ENCODE assay signal across 8 cellular contexts in the genomic region with DNA sequence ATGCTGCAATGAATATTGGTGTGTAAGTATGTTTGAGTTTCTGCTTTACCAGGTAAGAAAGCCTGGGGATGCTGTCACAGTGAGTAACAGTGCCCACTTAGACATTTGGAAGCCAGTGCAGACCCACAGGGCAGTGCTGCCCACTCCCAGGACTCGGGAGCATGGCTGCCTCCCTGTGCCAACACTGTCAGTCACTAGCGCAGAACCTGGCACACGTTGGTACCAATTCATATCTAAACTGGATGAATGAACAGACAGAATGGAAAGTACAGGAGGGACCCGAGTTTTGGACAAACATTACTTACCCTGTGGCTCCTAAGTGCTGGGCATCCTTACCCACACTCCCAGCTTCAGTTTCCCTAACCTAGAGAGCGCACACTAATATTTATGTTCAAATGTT. TPM values are rescaled to one million over a fixed set of nuclear protein-coding genes. Genes with fewer than 3 reads are reported as not detected.
DNase-seq lines count a peak whose midpoint lies in the region; ATAC-seq and TF ChIP-seq lines count a peak whose summit lies in the region.

No MANE protein-coding gene starts in this region.

- no peaks in the 10 kb centered on the region for H3K27me3 Mint-ChIP-seq in activated naive CD4-positive, alpha-beta T cell treated with anti-CD3 and anti-CD28 coated beads, Interleukin-2, amount 50 U/mL, for 24 hours
- peaks cover 11% of the 10 kb centered on the region for H3K27me3 Mint-ChIP-seq in chondrocyte (ENCODE audit: low read depth)
- peaks cover 0 to 7% (median 0%) of the 10 kb centered on the region in 5 donors for H3K27me3 Mint-ChIP-seq in naive thymus-derived CD4-positive, alpha-beta T cell

- H3K36me3 Mint-ChIP-seq in activated naive CD4-positive, alpha-beta T cell treated with anti-CD3 and anti-CD28 coated beads, Interleukin-2, amount 50 U/mL, for 24 hours: no peaks in the 10 kb centered on the region
- H3K36me3 Mint-ChIP-seq in chondrocyte (ENCODE audit: low read depth): no peaks in the 10 kb centered on the region
- no peaks in the 10 kb centered on the region for H3K36me3 Mint-ChIP-seq in naive thymus-derived CD4-positive, alpha-beta T cell

- peak overlapping the region; percentile 85 for H3K27ac ChIP-seq in naive thymus-derived CD4-positive, alpha-beta T cell (ENCODE audit: low read depth, low read length)
- peak overlapping the region; percentile 100 for H3K27ac ChIP-seq in upper lobe of right lung

- peak overlapping the region; percentile 93 for H3K27ac Mint-ChIP-seq in activated naive CD4-positive, alpha-beta T cell treated with anti-CD3 and anti-CD28 coated beads, Interleukin-2, amount 50 U/mL, for 24 hours
- no peak overlapping the region for H3K27ac Mint-ChIP-seq in chondrocyte (ENCODE audit: unreplicated experiment)
- peak overlapping the region; percentile 16 to 95 (median 93) for H3K27ac Mint-ChIP-seq in naive thymus-derived CD4-positive, alpha-beta T cell

- CTCF ChIA-PET in naive thymus-derived CD4-positive, alpha-beta T cell (lab: Charles Lee): interaction anchor here (0.6 kb wide), 1 partner anchor 1947 kb away, joined by 3 read pairs; no protein-coding TSS in a partner anchor

- POLR2A ChIA-PET in naive thymus-derived CD4-positive, alpha-beta T cell (lab: Charles Lee): interaction anchor here (1.8 to 2.6 kb wide), 2 partner anchors 18 to 202 kb away, joined by 6 to 10 read pairs; partner anchors contain the start of genes CFAP298 and URB1

- H3K27me3 ChIP-seq in naive thymus-derived CD4-positive, alpha-beta T cell (ENCODE audit: control insufficient read depth in 2 of 2, insufficient read depth in 2 of 2, low read length in 2 of 2): no peaks in the 10 kb centered on the region
- no peaks in the 10 kb centered on the region for H3K27me3 ChIP-seq in upper lobe of right lung

- peak overlapping the region; percentile 96 for H3K4me3 Mint-ChIP-seq in activated naive CD4-positive, alpha-beta T cell treated with anti-CD3 and anti-CD28 coated beads, Interleukin-2, amount 50 U/mL, for 24 hours
- peak overlapping the region; percentile 84 for H3K4me3 Mint-ChIP-seq in chondrocyte (ENCODE audit: unreplicated experiment)
- peak overlapping the region; percentile 67 to 97 (median 92) for H3K4me3 Mint-ChIP-seq in naive thymus-derived CD4-positive, alpha-beta T cell

- H3K4me1 Mint-ChIP-seq in activated naive CD4-positive, alpha-beta T cell treated with anti-CD3 and anti-CD28 coated beads, Interleukin-2, amount 50 U/mL, for 24 hours: peaks cover 37% of the 10 kb centered on the region
- peaks cover 14% of the 10 kb centered on the region for H3K4me1 Mint-ChIP-seq in chondrocyte (ENCODE audit: low read depth)
- H3K4me1 Mint-ChIP-seq in naive thymus-derived CD4-positive, alpha-beta T cell: peaks cover 22 to 61% (median 26%) of the 10 kb centered on the region in 7 donors

- peaks cover 14 to 29% of the 10 kb centered on the region in 2 donors for H3K4me1 ChIP-seq in naive thymus-derived CD4-positive, alpha-beta T cell (ENCODE audit: control insufficient read depth in 2 of 2, insufficient read depth in 2 of 2, low read length in 2 of 2)
- H3K4me1 ChIP-seq in upper lobe of right lung: peaks cover 30% of the 10 kb centered on the region

- peak overlapping the region; percentile 76 for H3K4me3 ChIP-seq in naive thymus-derived CD4-positive, alpha-beta T cell (ENCODE audit: low read length)
- H3K4me3 ChIP-seq in upper lobe of right lung: peak overlapping the region; percentile 80

- H3K9me3 Mint-ChIP-seq in activated naive CD4-positive, alpha-beta T cell treated with anti-CD3 and anti-CD28 coated beads, Interleukin-2, amount 50 U/mL, for 24 hours: no peaks in the 10 kb centered on the region
- H3K9me3 Mint-ChIP-seq in chondrocyte (ENCODE audit: low read depth): no peaks in the 10 kb centered on the region
- H3K9me3 Mint-ChIP-seq in naive thymus-derived CD4-positive, alpha-beta T cell: peaks cover 0 to 1% (median 0%) of the 10 kb centered on the region in 11 donors

- no peaks in the 10 kb centered on the region for H3K36me3 ChIP-seq in naive thymus-derived CD4-positive, alpha-beta T cell (ENCODE audit: control insufficient read depth in 2 of 3, insufficient read depth in 3 of 3, low read length in 3 of 3)
- no peaks in the 10 kb centered on the region for H3K36me3 ChIP-seq in upper lobe of right lung

- intact Hi-C loops in naive thymus-derived CD4-positive, alpha-beta T cell (cut with micrococcal nuclease): loop anchor here (1.0 to 10.0 kb wide), 9 partner anchors 18 to 1231 kb away; partner anchors contain the start of genes CFAP298 (in 1 of the 2), CRYZL1 (in 1 of the 2), GART (in 1 of the 2) and ITSN1 (in 1 of the 2)
- intact Hi-C loops in upper lobe of right lung (cut with DNase I): no loop called here

- no peak for ATAC-seq in naive thymus-derived CD4-positive, alpha-beta T cell
- no peak for ATAC-seq in upper lobe of right lung
- no peak for ATAC-seq in HG02642 (IDR thresholded peaks at IDR 0.05; ENCODE audit: poor library complexity, unreplicated experiment)

- TF ChIP-seq CTCF in chondrocyte (IDR thresholded peaks at IDR 0.05) (no peak), upper lobe of right lung (IDR thresholded peaks at IDR 0.05) (no peak)

- no peaks in the 10 kb centered on the region for H3K9me3 ChIP-seq in naive thymus-derived CD4-positive, alpha-beta T cell (ENCODE audit: control insufficient read depth in 2 of 3, low read length in 3 of 3)
- H3K9me3 ChIP-seq in upper lobe of right lung: no peaks in the 10 kb centered on the region

- DNase-seq in activated naive CD4-positive, alpha-beta T cell treated with anti-CD3 and anti-CD28 coated beads, Interleukin-2, amount 50 U/mL, for 16 hours: no peak
- DNase-seq in chondrocyte (ENCODE audit: low spot score) (no peak), upper lobe of right lung (no peak), NCI-H1105 (lab: John Stamatoyannopoulos, UW) (no peak)
- DNase-seq in naive thymus-derived CD4-positive, alpha-beta T cell: no peak
- DNase-seq in NK-92 treated with Interleukin-12 subunit alpha and Interleukin-12 subunit beta, amount 100 ng/mL, for 24 hours (lab: John Stamatoyannopoulos, UW): no peak

RNA-seq across cellular contexts. Expression of gene EVA1C, which starts 1.6 kb away (rescaled TPM):
- total RNA-seq in chondrocyte (1.5 to 2.0 TPM (median 1.6 TPM) in 3 replicates), upper lobe of right lung (55.4 TPM)
- total RNA-seq in naive thymus-derived CD4-positive, alpha-beta T cell: 10 to 100 TPM in 4 of 5 experiments, 1 to 10 TPM in 1; 2.6 to 16.3 (median 12.3) TPM
- polyA plus RNA-seq in naive thymus-derived CD4-positive, alpha-beta T cell: 10 to 100 TPM in 1 of 2 donors, 1 to 10 TPM in 1; 3.8 to 11.0 TPM

RNA-seq across cellular contexts. Expression of gene URB1, which starts 18.1 kb away (rescaled TPM):
- 13.5 to 22.1 TPM (median 15.1 TPM) in 3 replicates for total RNA-seq in chondrocyte
- total RNA-seq in naive thymus-derived CD4-positive, alpha-beta T cell: 10 to 100 TPM; 14.5 to 20.6 (median 17.9) TPM
- 1 to 10 TPM; 1.8 to 6.1 TPM for polyA plus RNA-seq in naive thymus-derived CD4-positive, alpha-beta T cell
- 14.3 TPM for total RNA-seq in upper lobe of right lung
